1 cellular context compared by ENCODE assay signal in the genomic region with DNA sequence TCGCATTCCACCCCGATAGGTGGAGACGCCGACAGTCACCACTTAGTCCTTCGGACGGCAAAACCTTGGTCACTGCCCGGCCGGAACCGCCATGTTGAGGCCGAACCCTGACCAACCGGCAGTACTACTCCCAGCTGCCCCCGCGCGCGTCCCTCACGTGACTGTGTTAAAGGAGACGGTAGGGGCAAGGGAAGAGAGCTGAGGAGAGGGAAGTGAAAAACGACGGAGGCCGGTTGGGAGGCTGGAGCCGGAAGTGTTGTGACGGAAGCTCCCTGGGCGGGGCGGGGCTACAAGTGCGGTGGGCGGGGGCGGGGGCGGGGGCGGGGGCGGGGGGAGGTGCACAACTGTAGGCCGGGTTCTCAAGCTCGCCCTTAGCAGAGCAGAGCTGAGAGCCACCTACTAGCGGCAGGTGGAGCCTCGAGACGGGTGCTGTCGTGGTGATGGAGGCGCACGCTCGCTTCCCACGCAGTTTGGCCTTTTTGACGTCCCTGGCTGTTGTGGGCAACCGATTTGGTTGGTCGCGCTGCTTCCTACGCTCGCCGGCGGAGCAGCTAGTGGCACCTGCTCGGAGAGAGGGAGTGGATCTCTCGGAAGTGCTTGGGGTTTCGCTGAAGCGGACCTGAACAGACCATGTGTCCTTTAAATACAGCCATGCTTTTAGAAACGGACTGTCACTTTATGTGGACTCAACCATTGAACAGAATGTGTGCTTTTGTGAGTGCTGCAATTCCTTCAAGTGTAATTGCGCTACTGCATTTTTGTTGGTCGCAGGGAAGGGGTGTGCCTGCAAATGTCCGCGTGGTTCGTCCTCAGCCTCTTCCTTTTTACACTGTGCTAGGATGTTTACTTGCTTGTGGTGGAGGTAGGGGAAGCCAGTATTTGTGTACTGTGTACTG.
TF ChIP-seq lines count a peak whose summit lies in the region.

A gene with protein sequence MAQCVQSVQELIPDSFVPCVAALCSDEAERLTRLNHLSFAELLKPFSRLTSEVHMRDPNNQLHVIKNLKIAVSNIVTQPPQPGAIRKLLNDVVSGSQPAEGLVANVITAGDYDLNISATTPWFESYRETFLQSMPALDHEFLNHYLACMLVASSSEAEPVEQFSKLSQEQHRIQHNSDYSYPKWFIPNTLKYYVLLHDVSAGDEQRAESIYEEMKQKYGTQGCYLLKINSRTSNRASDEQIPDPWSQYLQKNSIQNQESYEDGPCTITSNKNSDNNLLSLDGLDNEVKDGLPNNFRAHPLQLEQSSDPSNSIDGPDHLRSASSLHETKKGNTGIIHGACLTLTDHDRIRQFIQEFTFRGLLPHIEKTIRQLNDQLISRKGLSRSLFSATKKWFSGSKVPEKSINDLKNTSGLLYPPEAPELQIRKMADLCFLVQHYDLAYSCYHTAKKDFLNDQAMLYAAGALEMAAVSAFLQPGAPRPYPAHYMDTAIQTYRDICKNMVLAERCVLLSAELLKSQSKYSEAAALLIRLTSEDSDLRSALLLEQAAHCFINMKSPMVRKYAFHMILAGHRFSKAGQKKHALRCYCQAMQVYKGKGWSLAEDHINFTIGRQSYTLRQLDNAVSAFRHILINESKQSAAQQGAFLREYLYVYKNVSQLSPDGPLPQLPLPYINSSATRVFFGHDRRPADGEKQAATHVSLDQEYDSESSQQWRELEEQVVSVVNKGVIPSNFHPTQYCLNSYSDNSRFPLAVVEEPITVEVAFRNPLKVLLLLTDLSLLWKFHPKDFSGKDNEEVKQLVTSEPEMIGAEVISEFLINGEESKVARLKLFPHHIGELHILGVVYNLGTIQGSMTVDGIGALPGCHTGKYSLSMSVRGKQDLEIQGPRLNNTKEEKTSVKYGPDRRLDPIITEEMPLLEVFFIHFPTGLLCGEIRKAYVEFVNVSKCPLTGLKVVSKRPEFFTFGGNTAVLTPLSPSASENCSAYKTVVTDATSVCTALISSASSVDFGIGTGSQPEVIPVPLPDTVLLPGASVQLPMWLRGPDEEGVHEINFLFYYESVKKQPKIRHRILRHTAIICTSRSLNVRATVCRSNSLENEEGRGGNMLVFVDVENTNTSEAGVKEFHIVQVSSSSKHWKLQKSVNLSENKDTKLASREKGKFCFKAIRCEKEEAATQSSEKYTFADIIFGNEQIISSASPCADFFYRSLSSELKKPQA (N-terminal part only) (minus strand): TSS at position 130 of the 896 bp plus-strand sequence. CDS start 364 bp downstream, outside the sequence.

TF ChIP-seq in HepG2, 621 proteins besides CTCF, POLR2A, EP300 and RAD21 (continued from another document and continues in another):
- TF ChIP-seq, protein P1, sequence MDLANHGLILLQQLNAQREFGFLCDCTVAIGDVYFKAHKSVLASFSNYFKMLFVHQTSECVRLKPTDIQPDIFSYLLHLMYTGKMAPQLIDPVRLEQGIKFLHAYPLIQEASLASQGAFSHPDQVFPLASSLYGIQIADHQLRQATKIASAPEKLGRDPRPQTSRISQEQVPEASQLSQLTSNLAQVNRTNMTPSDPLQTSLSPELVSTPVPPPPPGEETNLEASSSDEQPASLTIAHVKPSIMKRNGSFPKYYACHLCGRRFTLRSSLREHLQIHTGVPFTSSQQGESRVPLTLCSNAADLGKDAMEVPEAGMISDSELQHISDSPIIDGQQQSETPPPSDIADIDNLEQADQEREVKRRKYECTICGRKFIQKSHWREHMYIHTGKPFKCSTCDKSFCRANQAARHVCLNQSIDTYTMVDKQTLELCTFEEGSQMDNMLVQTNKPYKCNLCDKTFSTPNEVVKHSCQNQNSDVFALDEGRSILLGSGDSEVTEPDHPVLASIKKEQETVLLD (CRISPR knock-in tag; IDR thresholded peaks at IDR 0.05; ENCODE audit: low read depth) = peak; percentile 67; the same call in 1 of the 2 replicates
- TF ChIP-seq RAD51 (IDR thresholded peaks at IDR 0.05; ENCODE audit: borderline replicate concordance) (peak; percentile 87), PHF8 (CRISPR knock-in tag; IDR thresholded peaks at IDR 0.05) (peak; percentile 84), STAT5B (CRISPR knock-in tag; IDR thresholded peaks at IDR 0.05) (no peak), FOXA1 (IDR thresholded peaks at IDR 0.05) (no peak), FOXA1 (CRISPR knock-in tag; IDR thresholded peaks at IDR 0.05) (0 out of 2 replicates have a peak, but pooled peaks have one; percentile 31), CEBPB (IDR thresholded peaks at IDR 0.05; ENCODE audit: borderline replicate concordance, low read depth, low read length) (no peak), ZNF557 (CRISPR knock-in tag; IDR thresholded peaks at IDR 0.05) (peak; percentile 80; the same call in 1 of the 2 replicates), NFKBIZ (CRISPR knock-in tag; IDR thresholded peaks at IDR 0.05) (no peak), ZNF225 (CRISPR knock-in tag; IDR thresholded peaks at IDR 0.05) (no peak; the same call in 1 of the 2 replicates), KDM3A (CRISPR knock-in tag; IDR thresholded peaks at IDR 0.05; ENCODE audit: low read depth) (0 out of 2 replicates have a peak, but pooled peaks have one; percentile 42), ARNTL (CRISPR knock-in tag; IDR thresholded peaks at IDR 0.05) (no peak), LCORL (IDR thresholded peaks at IDR 0.05) (no peak), LCORL (CRISPR knock-in tag; IDR thresholded peaks at IDR 0.05) (0 out of 2 replicates have a peak, but pooled peaks have one; percentile 10), SMYD3 (CRISPR knock-in tag; IDR thresholded peaks at IDR 0.05) (peak; percentile 74; the same call in 1 of the 2 replicates), ZNF33B (CRISPR knock-in tag; IDR thresholded peaks at IDR 0.05) (peak; percentile 49; the same call in 1 of the 2 replicates), PHF5A (CRISPR knock-in tag; IDR thresholded peaks at IDR 0.05; ENCODE audit: low read depth, unreplicated experiment) (no peak), HNRNPH1 (optimal IDR thresholded peaks at IDR 0.05; ENCODE audit: low read depth, low read length) (no peak), ZNF780A (CRISPR knock-in tag; IDR thresholded peaks at IDR 0.05) (peak; percentile 74; the same call in 1 of the 2 replicates), ZNF878 (CRISPR knock-in tag; IDR thresholded peaks at IDR 0.05) (no peak), POGZ (CRISPR knock-in tag; IDR thresholded peaks at IDR 0.05) (peak; percentile 97), ZSCAN25 (CRISPR knock-in tag; IDR thresholded peaks at IDR 0.05) (peak; percentile 44; the same call in 1 of the 2 replicates), SOX6 (IDR thresholded peaks at IDR 0.05) (no peak), SOX6 (CRISPR knock-in tag; IDR thresholded peaks at IDR 0.05) (peak; percentile 34; the same call in 1 of the 2 replicates), DNMT3B (CRISPR knock-in tag; conservative IDR thresholded peaks at IDR 0.05) (no peak), ZBTB38 (CRISPR knock-in tag; IDR thresholded peaks at IDR 0.05) (0 out of 2 replicates have a peak, but pooled peaks have one; percentile 21), ZNF674 (CRISPR knock-in tag; IDR thresholded peaks at IDR 0.05; ENCODE audit: low read depth) (no peak), ZNF768 (CRISPR knock-in tag; IDR thresholded peaks at IDR 0.05) (peak; percentile 13; the same call in 1 of the 2 replicates)
- TF ChIP-seq, protein P2, sequence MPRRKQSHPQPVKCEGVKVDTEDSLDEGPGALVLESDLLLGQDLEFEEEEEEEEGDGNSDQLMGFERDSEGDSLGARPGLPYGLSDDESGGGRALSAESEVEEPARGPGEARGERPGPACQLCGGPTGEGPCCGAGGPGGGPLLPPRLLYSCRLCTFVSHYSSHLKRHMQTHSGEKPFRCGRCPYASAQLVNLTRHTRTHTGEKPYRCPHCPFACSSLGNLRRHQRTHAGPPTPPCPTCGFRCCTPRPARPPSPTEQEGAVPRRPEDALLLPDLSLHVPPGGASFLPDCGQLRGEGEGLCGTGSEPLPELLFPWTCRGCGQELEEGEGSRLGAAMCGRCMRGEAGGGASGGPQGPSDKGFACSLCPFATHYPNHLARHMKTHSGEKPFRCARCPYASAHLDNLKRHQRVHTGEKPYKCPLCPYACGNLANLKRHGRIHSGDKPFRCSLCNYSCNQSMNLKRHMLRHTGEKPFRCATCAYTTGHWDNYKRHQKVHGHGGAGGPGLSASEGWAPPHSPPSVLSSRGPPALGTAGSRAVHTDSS (CRISPR knock-in tag; conservative IDR thresholded peaks at IDR 0.05) = no peak
- TF ChIP-seq, protein P3, sequence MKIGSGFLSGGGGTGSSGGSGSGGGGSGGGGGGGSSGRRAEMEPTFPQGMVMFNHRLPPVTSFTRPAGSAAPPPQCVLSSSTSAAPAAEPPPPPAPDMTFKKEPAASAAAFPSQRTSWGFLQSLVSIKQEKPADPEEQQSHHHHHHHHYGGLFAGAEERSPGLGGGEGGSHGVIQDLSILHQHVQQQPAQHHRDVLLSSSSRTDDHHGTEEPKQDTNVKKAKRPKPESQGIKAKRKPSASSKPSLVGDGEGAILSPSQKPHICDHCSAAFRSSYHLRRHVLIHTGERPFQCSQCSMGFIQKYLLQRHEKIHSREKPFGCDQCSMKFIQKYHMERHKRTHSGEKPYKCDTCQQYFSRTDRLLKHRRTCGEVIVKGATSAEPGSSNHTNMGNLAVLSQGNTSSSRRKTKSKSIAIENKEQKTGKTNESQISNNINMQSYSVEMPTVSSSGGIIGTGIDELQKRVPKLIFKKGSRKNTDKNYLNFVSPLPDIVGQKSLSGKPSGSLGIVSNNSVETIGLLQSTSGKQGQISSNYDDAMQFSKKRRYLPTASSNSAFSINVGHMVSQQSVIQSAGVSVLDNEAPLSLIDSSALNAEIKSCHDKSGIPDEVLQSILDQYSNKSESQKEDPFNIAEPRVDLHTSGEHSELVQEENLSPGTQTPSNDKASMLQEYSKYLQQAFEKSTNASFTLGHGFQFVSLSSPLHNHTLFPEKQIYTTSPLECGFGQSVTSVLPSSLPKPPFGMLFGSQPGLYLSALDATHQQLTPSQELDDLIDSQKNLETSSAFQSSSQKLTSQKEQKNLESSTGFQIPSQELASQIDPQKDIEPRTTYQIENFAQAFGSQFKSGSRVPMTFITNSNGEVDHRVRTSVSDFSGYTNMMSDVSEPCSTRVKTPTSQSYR (CRISPR knock-in tag; IDR thresholded peaks at IDR 0.05; ENCODE audit: borderline replicate concordance) = peak; percentile 34; the same call in 1 of the 2 replicates
- TF ChIP-seq, protein P4, sequence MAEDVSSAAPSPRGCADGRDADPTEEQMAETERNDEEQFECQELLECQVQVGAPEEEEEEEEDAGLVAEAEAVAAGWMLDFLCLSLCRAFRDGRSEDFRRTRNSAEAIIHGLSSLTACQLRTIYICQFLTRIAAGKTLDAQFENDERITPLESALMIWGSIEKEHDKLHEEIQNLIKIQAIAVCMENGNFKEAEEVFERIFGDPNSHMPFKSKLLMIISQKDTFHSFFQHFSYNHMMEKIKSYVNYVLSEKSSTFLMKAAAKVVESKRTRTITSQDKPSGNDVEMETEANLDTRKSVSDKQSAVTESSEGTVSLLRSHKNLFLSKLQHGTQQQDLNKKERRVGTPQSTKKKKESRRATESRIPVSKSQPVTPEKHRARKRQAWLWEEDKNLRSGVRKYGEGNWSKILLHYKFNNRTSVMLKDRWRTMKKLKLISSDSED (CRISPR knock-in tag; IDR thresholded peaks at IDR 0.05) = no peak
- TF ChIP-seq, protein P5, sequence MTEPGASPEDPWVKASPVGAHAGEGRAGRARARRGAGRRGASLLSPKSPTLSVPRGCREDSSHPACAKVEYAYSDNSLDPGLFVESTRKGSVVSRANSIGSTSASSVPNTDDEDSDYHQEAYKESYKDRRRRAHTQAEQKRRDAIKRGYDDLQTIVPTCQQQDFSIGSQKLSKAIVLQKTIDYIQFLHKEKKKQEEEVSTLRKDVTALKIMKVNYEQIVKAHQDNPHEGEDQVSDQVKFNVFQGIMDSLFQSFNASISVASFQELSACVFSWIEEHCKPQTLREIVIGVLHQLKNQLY (CRISPR knock-in tag; IDR thresholded peaks at IDR 0.05) = no peak
- TF ChIP-seq, protein P6, sequence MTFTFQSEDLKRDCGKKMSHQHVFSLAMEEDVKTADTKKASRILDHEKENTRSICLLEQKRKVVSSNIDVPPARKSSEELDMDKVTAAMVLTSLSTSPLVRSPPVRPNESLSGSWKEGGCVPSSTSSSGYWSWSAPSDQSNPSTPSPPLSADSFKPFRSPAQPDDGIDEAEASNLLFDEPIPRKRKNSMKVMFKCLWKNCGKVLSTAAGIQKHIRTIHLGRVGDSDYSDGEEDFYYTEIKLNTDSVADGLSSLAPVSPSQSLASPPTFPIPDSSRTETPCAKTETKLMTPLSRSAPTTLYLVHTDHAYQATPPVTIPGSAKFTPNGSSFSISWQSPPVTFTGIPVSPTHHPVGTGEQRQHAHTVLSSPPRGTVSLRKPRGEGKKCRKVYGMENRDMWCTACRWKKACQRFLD (CRISPR knock-in tag; IDR thresholded peaks at IDR 0.05; ENCODE audit: borderline replicate concordance) = no peak
- TF ChIP-seq, protein P7, sequence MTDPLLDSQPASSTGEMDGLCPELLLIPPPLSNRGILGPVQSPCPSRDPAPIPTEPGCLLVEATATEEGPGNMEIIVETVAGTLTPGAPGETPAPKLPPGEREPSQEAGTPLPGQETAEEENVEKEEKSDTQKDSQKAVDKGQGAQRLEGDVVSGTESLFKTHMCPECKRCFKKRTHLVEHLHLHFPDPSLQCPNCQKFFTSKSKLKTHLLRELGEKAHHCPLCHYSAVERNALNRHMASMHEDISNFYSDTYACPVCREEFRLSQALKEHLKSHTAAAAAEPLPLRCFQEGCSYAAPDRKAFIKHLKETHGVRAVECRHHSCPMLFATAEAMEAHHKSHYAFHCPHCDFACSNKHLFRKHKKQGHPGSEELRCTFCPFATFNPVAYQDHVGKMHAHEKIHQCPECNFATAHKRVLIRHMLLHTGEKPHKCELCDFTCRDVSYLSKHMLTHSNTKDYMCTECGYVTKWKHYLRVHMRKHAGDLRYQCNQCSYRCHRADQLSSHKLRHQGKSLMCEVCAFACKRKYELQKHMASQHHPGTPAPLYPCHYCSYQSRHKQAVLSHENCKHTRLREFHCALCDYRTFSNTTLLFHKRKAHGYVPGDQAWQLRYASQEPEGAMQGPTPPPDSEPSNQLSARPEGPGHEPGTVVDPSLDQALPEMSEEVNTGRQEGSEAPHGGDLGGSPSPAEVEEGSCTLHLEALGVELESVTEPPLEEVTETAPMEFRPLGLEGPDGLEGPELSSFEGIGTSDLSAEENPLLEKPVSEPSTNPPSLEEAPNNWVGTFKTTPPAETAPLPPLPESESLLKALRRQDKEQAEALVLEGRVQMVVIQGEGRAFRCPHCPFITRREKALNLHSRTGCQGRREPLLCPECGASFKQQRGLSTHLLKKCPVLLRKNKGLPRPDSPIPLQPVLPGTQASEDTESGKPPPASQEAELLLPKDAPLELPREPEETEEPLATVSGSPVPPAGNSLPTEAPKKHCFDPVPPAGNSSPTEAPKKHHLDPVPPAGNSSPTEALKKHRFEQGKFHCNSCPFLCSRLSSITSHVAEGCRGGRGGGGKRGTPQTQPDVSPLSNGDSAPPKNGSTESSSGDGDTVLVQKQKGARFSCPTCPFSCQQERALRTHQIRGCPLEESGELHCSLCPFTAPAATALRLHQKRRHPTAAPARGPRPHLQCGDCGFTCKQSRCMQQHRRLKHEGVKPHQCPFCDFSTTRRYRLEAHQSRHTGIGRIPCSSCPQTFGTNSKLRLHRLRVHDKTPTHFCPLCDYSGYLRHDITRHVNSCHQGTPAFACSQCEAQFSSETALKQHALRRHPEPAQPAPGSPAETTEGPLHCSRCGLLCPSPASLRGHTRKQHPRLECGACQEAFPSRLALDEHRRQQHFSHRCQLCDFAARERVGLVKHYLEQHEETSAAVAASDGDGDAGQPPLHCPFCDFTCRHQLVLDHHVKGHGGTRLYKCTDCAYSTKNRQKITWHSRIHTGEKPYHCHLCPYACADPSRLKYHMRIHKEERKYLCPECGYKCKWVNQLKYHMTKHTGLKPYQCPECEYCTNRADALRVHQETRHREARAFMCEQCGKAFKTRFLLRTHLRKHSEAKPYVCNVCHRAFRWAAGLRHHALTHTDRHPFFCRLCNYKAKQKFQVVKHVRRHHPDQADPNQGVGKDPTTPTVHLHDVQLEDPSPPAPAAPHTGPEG (CRISPR knock-in tag; IDR thresholded peaks at IDR 0.05) = peak; percentile 40
